ENCODE assay signal across 31 cellular contexts in genomic region chr1:25854554-25854953, GRCh38. TPM values are rescaled to one million over a fixed set of nuclear protein-coding genes. Genes with fewer than 3 reads are reported as not detected.
DNase-seq lines count a peak whose midpoint lies in the region; ATAC-seq, FAIRE-seq and TF ChIP-seq lines count a peak whose summit lies in the region.
"Had no signal": no experiment of that assay in that cellular context is flagged by ENCODE, and none has a peak within 500 bp of the region (broad histone marks: within the 10 kb centered on the region; RNA-seq: fewer than 3 reads in every experiment).

No MANE protein-coding gene starts in this region.

- H3K4me2 ChIP-seq in K562 (ENCODE audit: insufficient read depth, low read length) = peak overlapping the region; percentile 52
- H3K4me2 ChIP-seq: BLaER1, smooth muscle cell had no signal

- H3K27me3 ChIP-seq in K562 (ENCODE audit: control insufficient read depth in 2 of 2, insufficient read depth in 2 of 2, low read length in 2 of 2) = no peaks in the 10 kb centered on the region
- H3K27me3 ChIP-seq: BLaER1, breast epithelium, transverse colon had no signal

- H3K27ac Mint-ChIP-seq in effector memory CD8-positive, alpha-beta T cell = no peak overlapping the region
- H3K27ac Mint-ChIP-seq: activated CD8-positive, alpha-beta T cell treated with anti-CD3 and anti-CD28 coated beads for 36 hours; activated T-helper 17 cell treated with anti-CD3 and anti-CD28 coated beads, Interleukin-2, amount 50 U/mL, for 72 hours; nephron progenitor cell had no signal

- H3K9me1 ChIP-seq in K562 (ENCODE audit: control insufficient read depth, insufficient read depth, low read length) = no peaks in the 10 kb centered on the region

- no peaks in the 10 kb centered on the region for H3K9me3 ChIP-seq in K562 (replicated peaks; ENCODE audit: control insufficient read depth, insufficient read depth, low read depth, low read length)
- H3K9me3 ChIP-seq: BLaER1, breast epithelium, lower lobe of right lung, mucosa of descending colon, transverse colon had no signal

- CTCF ChIA-PET in K562 (lab: Yijun Ruan, JAX; ENCODE audit: low intra/inter-chr PET ratio) = no interaction called here

- 4% methylated on average over 2 of the region's 2 CpGs for WGBS in K562 (ENCODE audit: insufficient coverage, low coverage, missing lambda C conversion rate)

- no TSS peak for BruUV-seq in K562 (replicated peaks; lab: Mats Ljungman, UMichigan)

- no peak overlapping the region for H2AFZ ChIP-seq in K562 (ENCODE audit: low read depth, low read length)

- no peaks in the 10 kb centered on the region for H3K9me3 Mint-ChIP-seq in effector memory CD8-positive, alpha-beta T cell
- H3K9me3 Mint-ChIP-seq: activated CD8-positive, alpha-beta T cell treated with anti-CD3 and anti-CD28 coated beads for 36 hours; activated T-helper 17 cell treated with anti-CD3 and anti-CD28 coated beads, Interleukin-2, amount 50 U/mL, for 72 hours; nephron progenitor cell had no signal

- H3K4me1 ChIP-seq in K562 (replicated peaks in 1 of 2; ENCODE audit: control insufficient read depth in 2 of 2, insufficient read depth in 2 of 2, low read length in 2 of 2) = peaks cover 24 to 28% of the 10 kb centered on the region in 2 experiments

- peaks cover 4% of the 10 kb centered on the region for H3K36me3 Mint-ChIP-seq in effector memory CD8-positive, alpha-beta T cell (ENCODE audit: insufficient read depth)

- in situ Hi-C loops in K562 (cut with MboI) = no loop called here
- in situ Hi-C loops in G401 (cut with HindIII; ENCODE audit: low sequenced_read_pairs) = no loop called here

- intact Hi-C loops in K562 (cut with micrococcal nuclease) = no loop called here

- peak overlapping the region in 1 of 2 experiments; percentile 49; a peak in 1 of 4 replicates for H3K9ac ChIP-seq in K562 (ENCODE audit: insufficient read depth in 1 of 2, low read depth in 2 of 2, low read length in 2 of 2)
- H3K9ac ChIP-seq: BLaER1 had no signal

- H3K27me3 Mint-ChIP-seq in effector memory CD8-positive, alpha-beta T cell = no peaks in the 10 kb centered on the region
- H3K27me3 Mint-ChIP-seq: activated CD8-positive, alpha-beta T cell treated with anti-CD3 and anti-CD28 coated beads for 36 hours; activated T-helper 17 cell treated with anti-CD3 and anti-CD28 coated beads, Interleukin-2, amount 50 U/mL, for 72 hours had no signal

- DNase-seq in HUDEP-2 (lab: John Stamatoyannopoulos, UW; ENCODE audit: unreplicated experiment in 76 of 76) (peak in 73 of 76 experiments; percentile 29 to 97 (median 73)), NCI-H2029 treated with DMSO at 0.1 percent for 48 hours (lab: John Stamatoyannopoulos, UW) (peak; percentile 48), NCI-H510A (lab: John Stamatoyannopoulos, UW) (peak; percentile 13), K562 (ENCODE audit: extremely low read depth in 1 of 4, low spot score in 3 of 4) (peak in 2 of 4 experiments; percentile 51 to 72), G401 (ENCODE audit: low spot score) (no peak)
- no peak for DNase-seq in effector memory CD8-positive, alpha-beta T cell
- DNase-seq: activated CD4-positive, alpha-beta T cell treated with anti-CD3 and anti-CD28 coated beads for 1 hour; activated CD8-positive, alpha-beta T cell treated with anti-CD3 and anti-CD28 coated beads for 36 hours; activated naive CD4-positive, alpha-beta T cell treated with anti-CD3 and anti-CD28 coated beads, Interleukin-2, amount 50 U/mL, for 16 hours; amygdala; DMS53; effector CD4-positive, alpha-beta T cell; GF-D8; head of caudate nucleus; lower lobe of right lung; mucosa of descending colon; MV-4-11; NCI-H1930; NCI-H748 treated with DMSO at 0.1 percent for 48 hours; nephron progenitor cell; RPMI8226; stimulated activated CD4-positive, alpha-beta T cell treated with anti-CD3 and anti-CD28 coated beads, Interleukin-1b, Interleukin-23, amount 100 ng/mL, for 48 hours; transverse colon had no signal

- peak overlapping the region; percentile 4; the same call in 1 of the 3 replicates for H3K27ac ChIP-seq in K562 (ENCODE audit: extremely low read depth, low read depth, low read length)
- H3K27ac ChIP-seq: BLaER1, breast epithelium, lower lobe of right lung, transverse colon had no signal

- H4K20me1 ChIP-seq in K562 (replicated peaks; ENCODE audit: control insufficient read depth, insufficient read depth, low read length) = peaks cover 9% of the 10 kb centered on the region
- H4K20me1 ChIP-seq: BLaER1 had no signal

- no peak for FAIRE-seq in K562 (lab: Jason Lieb, UNC)
- FAIRE-seq: colon, TTC549 had no signal

- H3K4me1 Mint-ChIP-seq in effector memory CD8-positive, alpha-beta T cell (ENCODE audit: low read depth in 2 of 2) = peaks cover 9 to 10% of the 10 kb centered on the region in 2 donors

- POLR2A ChIA-PET in K562 (lab: Yijun Ruan, JAX) = interaction anchor here (0.8 to 1.2 kb wide), 4 partner anchors 12 to 165 kb away, joined by 3 to 4 read pairs (median 3); partner anchors contain the start of gene PAQR7

- no peak for TF ChIP-seq POLR2A in K562 (conservative IDR thresholded peaks at IDR 0.05)

- H3K36me3 ChIP-seq in K562 (ENCODE audit: control insufficient read depth, insufficient read depth, low read length) = peaks cover 38% of the 10 kb centered on the region
- H3K36me3 ChIP-seq: breast epithelium, lower lobe of right lung, transverse colon had no signal

- H3K4me3 Mint-ChIP-seq in effector memory CD8-positive, alpha-beta T cell = no peak overlapping the region
- H3K4me3 Mint-ChIP-seq: activated CD8-positive, alpha-beta T cell treated with anti-CD3 and anti-CD28 coated beads for 36 hours; activated T-helper 17 cell treated with anti-CD3 and anti-CD28 coated beads, Interleukin-2, amount 50 U/mL, for 72 hours; nephron progenitor cell had no signal

- ATAC-seq in K562 (peak; percentile 50), HG02642 (IDR thresholded peaks at IDR 0.05; ENCODE audit: poor library complexity, unreplicated experiment) (no peak)
- no peak for ATAC-seq in effector memory CD8-positive, alpha-beta T cell (replicated peaks)
- ATAC-seq: activated CD8-positive, alpha-beta T cell treated with anti-CD3 and anti-CD28 coated beads for 36 hours; activated T-helper 17 cell treated with anti-CD3 and anti-CD28 coated beads, Interleukin-2, amount 50 U/mL, for 72 hours; HCT116; lower lobe of right lung; mucosa of descending colon had no signal

- TF ChIP-seq EP300 in K562 (IDR thresholded peaks at IDR 0.05; ENCODE audit: low read length) = no peak

- peaks cover 99% of the 10 kb centered on the region for H3K79me2 ChIP-seq in K562 (ENCODE audit: control insufficient read depth, insufficient read depth, low read length)

- TF ChIP-seq CTCF in K562 (IDR thresholded peaks at IDR 0.05 in 2 of 3, conservative IDR thresholded peaks at IDR 0.05 in 1 of 3; ENCODE audit: insufficient read depth in 2 of 3, low read depth in 1 of 3, low read length in 3 of 3) = no peak

- no peak overlapping the region for H3K4me3 ChIP-seq in K562
- H3K4me3 ChIP-seq: BLaER1, breast epithelium, lower lobe of right lung, mucosa of descending colon, smooth muscle cell, transverse colon had no signal

- no peak for TF ChIP-seq RAD21 in K562 (CRISPR knock-in tag; conservative IDR thresholded peaks at IDR 0.05 in 1 of 2, IDR thresholded peaks at IDR 0.05 in 1 of 2)

RNA-seq across cellular contexts. Expression of gene AUNIP, which starts 4.7 kb away (rescaled TPM):
- total RNA-seq in K562 (2011; cell fraction: chromatin; rRNA removed; ENCODE audit: low replicate concordance) = 50.6 and 72.2 TPM in 2 replicates
- total RNA-seq in K562 (2011; cell fraction: nucleolus; rRNA removed) = 35.2 and 36.8 TPM in 2 replicates
- 48.3 and 56.9 TPM in 2 replicates for total RNA-seq in K562 (2011; cell fraction: nucleoplasm; rRNA removed)
- total RNA-seq in K562 (2014; rRNA removed) (46.4 and 51.4 TPM in 2 replicates), K562 (2014; rRNA removed; fragmentation: Illumina TruSeq; extraction: Trizol) (47.1 and 55.0 TPM in 2 replicates), K562 (2015; rRNA removed; fragmentation: Illumina TruSeq; extraction: Trizol) (40.5 and 41.4 TPM in 2 replicates), K562 (2021) (30.9 and 31.7 TPM in 2 replicates)
- polyA plus RNA-seq in K562 (2011; rRNA removed) (45.0 and 48.8 TPM in 2 replicates), K562 (2014; fragmentation: Illumina TruSeq; extraction: Trizol) (48.8 and 50.0 TPM in 2 replicates), K562 (2014; fragmentation: Nextera tagmentation; extraction: Ambion mirVana) (10 to 100 TPM; 12.1 to 15.2 TPM), K562 (2014; rRNA removed) (52.3 and 53.8 TPM in 2 replicates)
- polyA plus RNA-seq in K562 (2011; cell fraction: cytosol; rRNA removed) = 26.1 and 34.8 TPM in 2 replicates
- 23.2 and 23.3 TPM in 2 replicates for polyA plus RNA-seq in K562 (2011; cell fraction: nucleus; rRNA removed)
- polyA plus RNA-seq in K562 (2012) = 18.8 and 21.2 TPM in 2 replicates
- 37.1 and 45.0 TPM in 2 replicates for polyA minus RNA-seq in K562 (2011; rRNA and poly(A)+ RNA removed)
- polyA minus RNA-seq in K562 (2011; cell fraction: cytosol; rRNA and poly(A)+ RNA removed) = 10.0 and 14.8 TPM in 2 replicates
- 18.4 and 30.3 TPM in 2 replicates for polyA minus RNA-seq in K562 (2011; cell fraction: nucleus; rRNA and poly(A)+ RNA removed)
- 28.9 and 29.4 TPM in 2 replicates for total RNA-seq in G401 (2014; rRNA removed; shearing (Covaris generic))
- total RNA-seq: lower lobe of right lung had no signal

RNA-seq across cellular contexts. Expression of gene PAQR7, which starts 21.0 kb away (rescaled TPM):
- 9.3 and 18.9 TPM in 2 replicates for total RNA-seq in K562 (2011; cell fraction: chromatin; rRNA removed; ENCODE audit: low replicate concordance)
- 15.7 and 18.8 TPM in 2 replicates for total RNA-seq in K562 (2011; cell fraction: nucleolus; rRNA removed)
- 13.9 and 16.4 TPM in 2 replicates for total RNA-seq in K562 (2011; cell fraction: nucleoplasm; rRNA removed)
- 2.4 and 3.3 TPM in 2 replicates for total RNA-seq in K562 (2014; rRNA removed)
- total RNA-seq in K562 (2014; rRNA removed; fragmentation: Illumina TruSeq; extraction: Trizol) = 2.0 and 2.4 TPM in 2 replicates
- total RNA-seq in K562 (2015; rRNA removed; fragmentation: Illumina TruSeq; extraction: Trizol) = 2.5 and 2.6 TPM in 2 replicates
- 4.0 and 4.4 TPM in 2 replicates for total RNA-seq in K562 (2021)
- polyA plus RNA-seq in K562 (2011; rRNA removed) = 5.2 and 5.4 TPM in 2 replicates
- 8.8 and 14.1 TPM in 2 replicates for polyA plus RNA-seq in K562 (2011; cell fraction: cytosol; rRNA removed)
- 5.8 and 7.4 TPM in 2 replicates for polyA plus RNA-seq in K562 (2011; cell fraction: nucleus; rRNA removed)
- 4.5 and 6.9 TPM in 2 replicates for polyA plus RNA-seq in K562 (2012)
- polyA plus RNA-seq in K562 (2014; fragmentation: Illumina TruSeq; extraction: Trizol) = 2.9 and 3.3 TPM in 2 replicates
- polyA plus RNA-seq in K562 (2014; fragmentation: Nextera tagmentation; extraction: Ambion mirVana) = 1 to 10 TPM; 1.1 to 1.2 TPM
- polyA plus RNA-seq in K562 (2014; rRNA removed) = 2.7 and 3.0 TPM in 2 replicates
- polyA minus RNA-seq in K562 (2011; rRNA and poly(A)+ RNA removed) = 5.5 and 8.5 TPM in 2 replicates
- polyA minus RNA-seq in K562 (2011; cell fraction: cytosol; rRNA and poly(A)+ RNA removed) = 7.4 and 8.5 TPM in 2 replicates
- 2.0 and 2.4 TPM in 2 replicates for polyA minus RNA-seq in K562 (2011; cell fraction: nucleus; rRNA and poly(A)+ RNA removed)
- total RNA-seq in G401 (2014; rRNA removed; shearing (Covaris generic)) = 17.4 and 18.3 TPM in 2 replicates

RNA-seq across cellular contexts. Expression of gene MTFR1L, which starts 34.8 kb away (rescaled TPM):
- total RNA-seq in K562 (2011; cell fraction: chromatin; rRNA removed; ENCODE audit: low replicate concordance) = 93.2 and 162 TPM in 2 replicates
- total RNA-seq in K562 (2011; cell fraction: nucleolus; rRNA removed) = 112 and 114 TPM in 2 replicates
- total RNA-seq in K562 (2011; cell fraction: nucleoplasm; rRNA removed) = 110 and 117 TPM in 2 replicates
- total RNA-seq in K562 (2014; rRNA removed) (43.5 and 54.9 TPM in 2 replicates), K562 (2014; rRNA removed; fragmentation: Illumina TruSeq; extraction: Trizol) (39.2 and 41.4 TPM in 2 replicates), K562 (2015; rRNA removed; fragmentation: Illumina TruSeq; extraction: Trizol) (45.2 and 45.8 TPM in 2 replicates), K562 (2021) (54.3 and 58.5 TPM in 2 replicates)
- polyA plus RNA-seq in K562 (2011; rRNA removed) (53.7 and 79.7 TPM in 2 replicates), K562 (2014; fragmentation: Illumina TruSeq; extraction: Trizol) (71.0 and 84.8 TPM in 2 replicates), K562 (2014; fragmentation: Nextera tagmentation; extraction: Ambion mirVana) (10 to 100 TPM; 81.2 to 98.5 TPM), K562 (2014; rRNA removed) (45.1 and 60.0 TPM in 2 replicates)
- 75.5 and 87.3 TPM in 2 replicates for polyA plus RNA-seq in K562 (2011; cell fraction: cytosol; rRNA removed)
- polyA plus RNA-seq in K562 (2011; cell fraction: nucleus; rRNA removed) = 196 and 214 TPM in 2 replicates
- 57.4 and 71.0 TPM in 2 replicates for polyA plus RNA-seq in K562 (2012)
- polyA minus RNA-seq in K562 (2011; rRNA and poly(A)+ RNA removed) = 35.2 and 44.3 TPM in 2 replicates
- polyA minus RNA-seq in K562 (2011; cell fraction: cytosol; rRNA and poly(A)+ RNA removed) = 23.6 and 25.6 TPM in 2 replicates
- 31.9 and 51.9 TPM in 2 replicates for polyA minus RNA-seq in K562 (2011; cell fraction: nucleus; rRNA and poly(A)+ RNA removed)
- 21.0 and 32.6 TPM in 2 replicates for total RNA-seq in G401 (2014; rRNA removed; shearing (Covaris generic))

RNA-seq across cellular contexts. Expression of gene STMN1, which starts 51.7 kb away (rescaled TPM):
- total RNA-seq in K562 (2011; cell fraction: chromatin; rRNA removed; ENCODE audit: low replicate concordance) = 79.1 and 202 TPM in 2 replicates
- 64.9 and 72.4 TPM in 2 replicates for total RNA-seq in K562 (2011; cell fraction: nucleolus; rRNA removed)
- 144 and 204 TPM in 2 replicates for total RNA-seq in K562 (2011; cell fraction: nucleoplasm; rRNA removed)
- total RNA-seq in K562 (2014; rRNA removed) (717 and 838 TPM in 2 replicates), K562 (2014; rRNA removed; fragmentation: Illumina TruSeq; extraction: Trizol) (432 and 614 TPM in 2 replicates), K562 (2015; rRNA removed; fragmentation: Illumina TruSeq; extraction: Trizol) (534 and 557 TPM in 2 replicates), K562 (2021) (595 and 622 TPM in 2 replicates)
- polyA plus RNA-seq in K562 (2011; rRNA removed) (269 and 330 TPM in 2 replicates), K562 (2014; fragmentation: Illumina TruSeq; extraction: Trizol) (1,051 and 1,453 TPM in 2 replicates), K562 (2014; fragmentation: Nextera tagmentation; extraction: Ambion mirVana) (1,000 to 10,000 TPM; 2,090 to 2,153 TPM), K562 (2014; rRNA removed) (481 and 592 TPM in 2 replicates)
- polyA plus RNA-seq in K562 (2011; cell fraction: cytosol; rRNA removed) = 40.0 and 111 TPM in 2 replicates
- 108 and 181 TPM in 2 replicates for polyA plus RNA-seq in K562 (2011; cell fraction: nucleus; rRNA removed)
- polyA plus RNA-seq in K562 (2012) = 743 and 1,035 TPM in 2 replicates
- 67.2 and 95.3 TPM in 2 replicates for polyA minus RNA-seq in K562 (2011; rRNA and poly(A)+ RNA removed)
- polyA minus RNA-seq in K562 (2011; cell fraction: cytosol; rRNA and poly(A)+ RNA removed) = 80.8 and 100 TPM in 2 replicates
- polyA minus RNA-seq in K562 (2011; cell fraction: nucleus; rRNA and poly(A)+ RNA removed) = 35.7 and 84.1 TPM in 2 replicates
- total RNA-seq in G401 (2014; rRNA removed; shearing (Covaris generic)) = 130 and 147 TPM in 2 replicates

RNA-seq across cellular contexts. Expression of gene SELENON, which starts 54.6 kb away (rescaled TPM):
- total RNA-seq in K562 (2011; cell fraction: chromatin; rRNA removed; ENCODE audit: low replicate concordance) = 10.6 and 27.1 TPM in 2 replicates
- 20.8 and 22.0 TPM in 2 replicates for total RNA-seq in K562 (2011; cell fraction: nucleolus; rRNA removed)
- 23.3 and 31.8 TPM in 2 replicates for total RNA-seq in K562 (2011; cell fraction: nucleoplasm; rRNA removed)
- total RNA-seq in K562 (2014; rRNA removed) (6.1 and 10.0 TPM in 2 replicates), K562 (2014; rRNA removed; fragmentation: Illumina TruSeq; extraction: Trizol) (5.1 and 6.8 TPM in 2 replicates), K562 (2015; rRNA removed; fragmentation: Illumina TruSeq; extraction: Trizol) (7.0 and 7.4 TPM in 2 replicates), K562 (2021) (21.2 and 24.4 TPM in 2 replicates)
- polyA plus RNA-seq in K562 (2011; rRNA removed) (7.1 and 7.2 TPM in 2 replicates), K562 (2014; fragmentation: Illumina TruSeq; extraction: Trizol) (26.7 and 28.9 TPM in 2 replicates), K562 (2014; fragmentation: Nextera tagmentation; extraction: Ambion mirVana) (1 to 10 TPM in 1 of 2 experiments, under 1 TPM in 1; 0.43 to 1.5 TPM), K562 (2014; rRNA removed) (12.5 and 12.6 TPM in 2 replicates)
- 12.7 and 12.8 TPM in 2 replicates for polyA plus RNA-seq in K562 (2011; cell fraction: cytosol; rRNA removed)
- 13.8 and 19.5 TPM in 2 replicates for polyA plus RNA-seq in K562 (2011; cell fraction: nucleus; rRNA removed)
- 17.5 and 37.6 TPM in 2 replicates for polyA plus RNA-seq in K562 (2012)
- 3.7 and 4.2 TPM in 2 replicates for polyA minus RNA-seq in K562 (2011; rRNA and poly(A)+ RNA removed)
- 12.5 and 15.8 TPM in 2 replicates for polyA minus RNA-seq in K562 (2011; cell fraction: cytosol; rRNA and poly(A)+ RNA removed)
- polyA minus RNA-seq in K562 (2011; cell fraction: nucleus; rRNA and poly(A)+ RNA removed) = 2.4 and 3.6 TPM in 2 replicates
- 22.8 and 31.9 TPM in 2 replicates for total RNA-seq in G401 (2014; rRNA removed; shearing (Covaris generic))

Comparison
In these comparisons a context has a peak if more than half of its experiments do, and no peak if none do; other contexts are left out.
1. DNase-seq: peak in HUDEP-2 (73 of 76), NCI-H2029 treated with DMSO at 0.1 percent for 48 hours (single experiment) and NCI-H510A (single experiment); none in G401 (single experiment) and effector memory CD8-positive, alpha-beta T cell (0 of 3).